ENCODE assay signal across 9 cellular contexts in genomic region chr6:140105857-140106256, GRCh38.
DNase-seq lines count a peak whose midpoint lies in the region; ATAC-seq and TF ChIP-seq lines count a peak whose summit lies in the region.
"Had no signal": no experiment of that assay in that cellular context is flagged by ENCODE, and none has a peak within 500 bp of the region (broad histone marks: within the 10 kb centered on the region; RNA-seq: fewer than 3 reads in every experiment).

No MANE protein-coding gene starts in this region.

- no peak overlapping the region for H3K4me3 ChIP-seq in astrocyte of the cerebellum (ENCODE audit: low read depth, low read length)
- H3K4me3 ChIP-seq: upper lobe of left lung had no signal

- in situ Hi-C loops in KBM-7 (cut with MboI; ENCODE audit: low pct_unique_long_range_greater_than_20kb, low sequenced_read_pairs) (no loop called here), astrocyte of the cerebellum (cut with HindIII; ENCODE audit: low sequenced_read_pairs) (no loop called here)

- peak; percentile 38 for TF ChIP-seq CTCF in astrocyte of the cerebellum (IDR thresholded peaks at IDR 0.05; ENCODE audit: low read depth, low read length, missing control alignments)

- ATAC-seq in left lobe of liver, result peak; percentile 58
- ATAC-seq in HG03520 (IDR thresholded peaks at IDR 0.05; ENCODE audit: unreplicated experiment), result no peak

- peak; percentile 33 for DNase-seq in D341Med (ENCODE audit: low spot score)
- peak; percentile 47 for DNase-seq in KBM-7
- DNase-seq in astrocyte of the cerebellum (ENCODE audit: low read depth), result no peak
- no peak for DNase-seq in left lobe of liver (ENCODE audit: low spot score)
- DNase-seq in T1000 (lab: John Stamatoyannopoulos, UW), result no peak
- no peak for DNase-seq in NCI-H526 treated with DMSO at 0.1 percent for 48 hours (lab: John Stamatoyannopoulos, UW)
- DNase-seq in stimulated activated CD4-positive, alpha-beta T cell treated with anti-CD3 and anti-CD28 coated beads, Interleukin-4, amount 100 ng/mL, for 4 hours, result no peak
- DNase-seq: upper lobe of left lung had no signal

Comparison
In these comparisons a context has a peak if more than half of its experiments do, and no peak if none do; other contexts are left out.
1. DNase-seq: peak in D341Med (single experiment) and KBM-7 (single experiment); none in astrocyte of the cerebellum (single experiment), left lobe of liver (single experiment), T1000 (single experiment), NCI-H526 treated with DMSO at 0.1 percent for 48 hours (single experiment) and stimulated activated CD4-positive, alpha-beta T cell treated with anti-CD3 and anti-CD28 coated beads, Interleukin-4, amount 100 ng/mL, for 4 hours (0 of 2).